Comparison of ENCODE assay signal across 9 cellular contexts in genomic region chr11:68354181-68354872, GRCh38. TPM values are rescaled to one million over a fixed set of nuclear protein-coding genes. Genes with fewer than 3 reads are reported as not detected.
DNase-seq lines count a peak whose midpoint lies in the region; ATAC-seq and TF ChIP-seq lines count a peak whose summit lies in the region.
"Had no signal": no experiment of that assay in that cellular context is flagged by ENCODE, and none has a peak within 500 bp of the region (broad histone marks: within the 10 kb centered on the region; RNA-seq: fewer than 3 reads in every experiment).

No MANE protein-coding gene starts in this region.

- no peaks in the 10 kb centered on the region for H3K36me3 Mint-ChIP-seq in stimulated activated effector memory CD8-positive, alpha-beta T cell treated with anti-CD3 and anti-CD28 coated beads, Interleukin-12 subunit alpha, Interleukin-12 subunit beta, amount 100 ng/mL, for 72 hours

- ATAC-seq in lung (ENCODE audit: insufficient read depth, low FRiP score) (peak; percentile 78), aorta (ENCODE audit: low FRiP score) (peak; percentile 90), HG03571 (IDR thresholded peaks at IDR 0.05; ENCODE audit: unreplicated experiment) (no peak)
- ATAC-seq in stimulated activated effector memory CD8-positive, alpha-beta T cell treated with anti-CD3 and anti-CD28 coated beads, Interleukin-12 subunit alpha, Interleukin-12 subunit beta, amount 100 ng/mL, for 72 hours: no peak

- H3K4me1 ChIP-seq in duodenal mucosa (ENCODE audit: control insufficient read depth in 1 of 2, insufficient read depth in 2 of 2, low read length in 2 of 2): peaks cover 28 to 30% of the 10 kb centered on the region in 2 donors
- H3K4me1 ChIP-seq in lung (ENCODE audit: control insufficient read depth in 2 of 2, insufficient read depth in 2 of 2, low read length in 2 of 2): peaks cover 3 to 27% of the 10 kb centered on the region in 2 donors
- peaks cover 3% of the 10 kb centered on the region in 2 donors for H3K4me1 ChIP-seq in aorta (ENCODE audit: control insufficient read depth in 1 of 2, insufficient read depth in 2 of 2, low read length in 2 of 2)

- H3K9me3 ChIP-seq in duodenal mucosa (ENCODE audit: control insufficient read depth in 1 of 2, low read length in 2 of 2): no peaks in the 10 kb centered on the region
- no peaks in the 10 kb centered on the region for H3K9me3 ChIP-seq in lung (ENCODE audit: control insufficient read depth in 2 of 2, insufficient read depth in 1 of 2, low read length in 1 of 2)
- no peaks in the 10 kb centered on the region for H3K9me3 ChIP-seq in aorta (ENCODE audit: control insufficient read depth, low read length)

- H3K4me3 Mint-ChIP-seq in stimulated activated effector memory CD8-positive, alpha-beta T cell treated with anti-CD3 and anti-CD28 coated beads, Interleukin-12 subunit alpha, Interleukin-12 subunit beta, amount 100 ng/mL, for 72 hours: no peak overlapping the region

- H3K27ac Mint-ChIP-seq in stimulated activated effector memory CD8-positive, alpha-beta T cell treated with anti-CD3 and anti-CD28 coated beads, Interleukin-12 subunit alpha, Interleukin-12 subunit beta, amount 100 ng/mL, for 72 hours: no peak overlapping the region

- H3K9ac ChIP-seq in duodenal mucosa (ENCODE audit: low read depth in 1 of 2, low read length in 2 of 2): no peak overlapping the region

- H3K9me3 Mint-ChIP-seq in stimulated activated effector memory CD8-positive, alpha-beta T cell treated with anti-CD3 and anti-CD28 coated beads, Interleukin-12 subunit alpha, Interleukin-12 subunit beta, amount 100 ng/mL, for 72 hours: no peaks in the 10 kb centered on the region

- DNase-seq in DMS 273 (lab: John Stamatoyannopoulos, UW; ENCODE audit: unreplicated experiment) (peak; percentile 73), DMS 273 treated with DMSO at 0.1 percent for 48 hours (lab: John Stamatoyannopoulos, UW) (no peak), lung (ENCODE audit: low spot score) (peak; percentile 90), aorta (peak; percentile 94 to 97), COR-L47 (lab: John Stamatoyannopoulos, UW) (no peak)
- DNase-seq in stimulated activated effector memory CD8-positive, alpha-beta T cell treated with anti-CD3 and anti-CD28 coated beads, Interleukin-12 subunit alpha, Interleukin-12 subunit beta, amount 100 ng/mL, for 72 hours (ENCODE audit: low spot score in 2 of 2): no peak

- no peak for TF ChIP-seq CTCF in lung (IDR thresholded peaks at IDR 0.05; ENCODE audit: control extremely low read depth, extremely low read depth)

- H3K27ac ChIP-seq in duodenal mucosa (ENCODE audit: low read depth, low read length) (peak overlapping the region; percentile 72), lung (ENCODE audit: low read depth in 1 of 2, low read length in 1 of 2) (peak overlapping the region; percentile 83 to 89), aorta (ENCODE audit: low read depth in 1 of 2, low read length in 2 of 2) (peak overlapping the region in 1 of 2 donors; percentile 91)
- H3K27ac ChIP-seq: 22Rv1 had no signal

- WGBS in lung, 2 donors: 52 to 75% methylated on average over 25 of the region's 25 CpGs
- WGBS in aorta, 2 donors: 5% methylated on average over 25 of the region's 25 CpGs

- intact Hi-C loops in aorta (cut with DNase I): loop anchor here in 1 of 2 donors (1.0 kb wide), 2 partner anchors 16 to 41 kb away; no protein-coding TSS in a partner anchor

- no peaks in the 10 kb centered on the region for H3K4me1 Mint-ChIP-seq in stimulated activated effector memory CD8-positive, alpha-beta T cell treated with anti-CD3 and anti-CD28 coated beads, Interleukin-12 subunit alpha, Interleukin-12 subunit beta, amount 100 ng/mL, for 72 hours

- H3K4me3 ChIP-seq in duodenal mucosa (ENCODE audit: low read depth in 1 of 2, low read length in 2 of 2): no peak overlapping the region
- H3K4me3 ChIP-seq in lung: no peak overlapping the region
- H3K4me3 ChIP-seq in aorta (ENCODE audit: low read length in 2 of 2): no peak overlapping the region

- H3K27me3 ChIP-seq in duodenal mucosa (ENCODE audit: control insufficient read depth in 1 of 2, insufficient read depth in 2 of 2, low read length in 2 of 2) (no peaks in the 10 kb centered on the region), lung (ENCODE audit: control insufficient read depth, insufficient read depth) (no peaks in the 10 kb centered on the region), aorta (ENCODE audit: control insufficient read depth in 1 of 2, insufficient read depth in 2 of 2, low read length in 1 of 2) (no peaks in the 10 kb centered on the region)

- peaks cover 19 to 51% of the 10 kb centered on the region in 2 donors for H3K36me3 ChIP-seq in duodenal mucosa (ENCODE audit: control insufficient read depth in 1 of 2, insufficient read depth in 2 of 2, low read length in 2 of 2)
- peaks cover 0 to 10% of the 10 kb centered on the region in 2 donors for H3K36me3 ChIP-seq in lung (ENCODE audit: control insufficient read depth in 2 of 2, insufficient read depth in 2 of 2, low read length in 2 of 2)
- H3K36me3 ChIP-seq in aorta (ENCODE audit: control insufficient read depth in 1 of 2, insufficient read depth in 2 of 2, low read length in 1 of 2): no peaks in the 10 kb centered on the region

RNA-seq across cellular contexts. Expression of gene LRP5, which starts 41.9 kb away (rescaled TPM):
- total RNA-seq in lung (10 to 100 TPM; 59.3 to 67.1 TPM), aorta (100 to 1,000 TPM in 1 of 2 donors, 10 to 100 TPM in 1; 85.9 to 103 TPM)
- polyA plus RNA-seq in lung (10 to 100 TPM; 33.7 to 76.4 TPM), aorta (10 to 100 TPM; 23.9 to 53.2 TPM)

Comparison
In these comparisons a context has a peak if more than half of its experiments do, and no peak if none do; other contexts are left out.
1. DNase-seq: peak in DMS 273 (single experiment), lung (single experiment) and aorta (2 of 2); none in DMS 273 treated with DMSO at 0.1 percent for 48 hours (single experiment), COR-L47 (single experiment) and stimulated activated effector memory CD8-positive, alpha-beta T cell treated with anti-CD3 and anti-CD28 coated beads, Interleukin-12 subunit alpha, Interleukin-12 subunit beta, amount 100 ng/mL, for 72 hours (0 of 2).
2. ATAC-seq: peak in lung (single experiment) and aorta (single experiment); none in HG03571 (single experiment) and stimulated activated effector memory CD8-positive, alpha-beta T cell treated with anti-CD3 and anti-CD28 coated beads, Interleukin-12 subunit alpha, Interleukin-12 subunit beta, amount 100 ng/mL, for 72 hours (single experiment).